In genomic region chr4:86522349-86522748, GRCh38 we compare ENCODE assay signal across 15 cellular contexts.
DNase-seq lines count a peak whose midpoint lies in the region; ATAC-seq, FAIRE-seq and TF ChIP-seq lines count a peak whose summit lies in the region.
"Had no signal": no experiment of that assay in that cellular context is flagged by ENCODE, and none has a peak within 500 bp of the region (broad histone marks: within the 10 kb centered on the region; RNA-seq: fewer than 3 reads in every experiment).

No MANE protein-coding gene starts in this region.

- peaks cover 13% of the 10 kb centered on the region for H3K36me3 Mint-ChIP-seq in glutamatergic neuron (ENCODE audit: unreplicated experiment)

- no peak for ATAC-seq in A549
- ATAC-seq: stimulated activated naive CD8-positive, alpha-beta T cell treated with anti-CD3 and anti-CD28 coated beads, Interleukin-15, amount 100 ng/mL, for 72 hours had no signal

- TF ChIP-seq RAD21 in A549 (conservative IDR thresholded peaks at IDR 0.05 in 1 of 2, IDR thresholded peaks at IDR 0.05 in 1 of 2), result peak; percentile 25 to 40; a peak in 3 of 5 replicates

- DNase-seq in A549 (ENCODE audit: low read depth in 1 of 2, low spot score in 1 of 2) (no peak), OCI-M1 (lab: John Stamatoyannopoulos, UW) (peak; percentile 45), choroid plexus epithelial cell (ENCODE audit: low read depth) (peak; percentile 40), NCI-H1436 treated with DMSO at 0.1 percent for 48 hours (lab: John Stamatoyannopoulos, UW) (no peak), glutamatergic neuron (no peak), NCI-H1417 treated with DMSO at 0.1 percent for 48 hours (lab: John Stamatoyannopoulos, UW) (no peak), SKM-1 (lab: John Stamatoyannopoulos, UW; ENCODE audit: unreplicated experiment) (no peak)
- DNase-seq: activated naive CD4-positive, alpha-beta T cell treated with anti-CD3 and anti-CD28 coated beads for 36 hours; GF-D8; kidney; NCI-H2227 treated with DMSO at 0.1 percent for 48 hours; stimulated activated naive CD8-positive, alpha-beta T cell treated with anti-CD3 and anti-CD28 coated beads, Interleukin-15, amount 100 ng/mL, for 72 hours had no signal

- H3K4me1 ChIP-seq in A549, result no peaks in the 10 kb centered on the region

- WGBS in A549 (ENCODE audit: missing lambda C conversion rate), result 33% methylated on average over 4 of the region's 4 CpGs

- no peaks in the 10 kb centered on the region for H3K27me3 Mint-ChIP-seq in glutamatergic neuron (ENCODE audit: unreplicated experiment)

- CTCF ChIA-PET in A549 (lab: Yijun Ruan, JAX), result interaction anchor here (1.0 to 2.3 kb wide), 4 partner anchors 13 to 375 kb away, joined by 3 to 12 read pairs (median 4); no protein-coding TSS in a partner anchor

- H3K27ac ChIP-seq in A549, result no peak overlapping the region
- H3K27ac ChIP-seq: coronary artery had no signal

- TF ChIP-seq CTCF in A549 (IDR thresholded peaks at IDR 0.05) (no peak), GM12872 (IDR thresholded peaks at IDR 0.05; ENCODE audit: insufficient read depth, low read depth, low read length) (peak; percentile 2; the same call in 1 of the 3 replicates), choroid plexus epithelial cell (conservative IDR thresholded peaks at IDR 0.05; ENCODE audit: low read depth, low read length) (peak; percentile 48), glutamatergic neuron (IDR thresholded peaks at IDR 0.05; ENCODE audit: partially characterized antibody, unreplicated experiment) (no peak)

- H3K4me3 Mint-ChIP-seq in glutamatergic neuron (ENCODE audit: unreplicated experiment), result no peak overlapping the region
- H3K4me3 Mint-ChIP-seq: activated naive CD4-positive, alpha-beta T cell treated with anti-CD3 and anti-CD28 coated beads for 36 hours; stimulated activated naive CD8-positive, alpha-beta T cell treated with anti-CD3 and anti-CD28 coated beads, Interleukin-15, amount 100 ng/mL, for 72 hours had no signal

- no peaks in the 10 kb centered on the region for H3K4me1 Mint-ChIP-seq in glutamatergic neuron (ENCODE audit: low read depth, unreplicated experiment)
- H3K4me1 Mint-ChIP-seq: stimulated activated naive CD8-positive, alpha-beta T cell treated with anti-CD3 and anti-CD28 coated beads, Interleukin-15, amount 100 ng/mL, for 72 hours had no signal

- no peak overlapping the region for H3K4me3 ChIP-seq in A549
- no peak overlapping the region for H3K4me3 ChIP-seq in choroid plexus epithelial cell (ENCODE audit: low read depth, low read length)
- H3K4me3 ChIP-seq: coronary artery had no signal

- peaks cover 7% of the 10 kb centered on the region for H3K9me3 Mint-ChIP-seq in glutamatergic neuron (ENCODE audit: unreplicated experiment)

- no peak for TF ChIP-seq EP300 in A549 (IDR thresholded peaks at IDR 0.05)

- no peak overlapping the region for H3K27ac Mint-ChIP-seq in glutamatergic neuron (ENCODE audit: unreplicated experiment)
- H3K27ac Mint-ChIP-seq: activated naive CD4-positive, alpha-beta T cell treated with anti-CD3 and anti-CD28 coated beads for 36 hours; stimulated activated naive CD8-positive, alpha-beta T cell treated with anti-CD3 and anti-CD28 coated beads, Interleukin-15, amount 100 ng/mL, for 72 hours had no signal

- POLR2A ChIA-PET in A549 (lab: Yijun Ruan, JAX), result no interaction called here

- no peak for FAIRE-seq in A549 (lab: Jason Lieb, UNC)
- FAIRE-seq: kidney, RCC 7860 had no signal

- H3K4me2 ChIP-seq in A549, result no peak overlapping the region

- peaks cover 13% of the 10 kb centered on the region; the same call in 2 of the 3 replicates for H3K9me3 ChIP-seq in A549

- TF ChIP-seq POLR2A in A549 (IDR thresholded peaks at IDR 0.05; ENCODE audit: low read length), result no peak

TF ChIP-seq in A549, 52 proteins besides CTCF, POLR2A, EP300 and RAD21:
- TF ChIP-seq TP53 (CRISPR knock-in tag; IDR thresholded peaks at IDR 0.05) (no peak), SMC3 (IDR thresholded peaks at IDR 0.05) (peak; percentile 36), RARB (CRISPR knock-in tag; IDR thresholded peaks at IDR 0.05) (no peak)

Comparison
In these comparisons a context has a peak if more than half of its experiments do, and no peak if none do; other contexts are left out.
1. DNase-seq: peak in OCI-M1 (single experiment) and choroid plexus epithelial cell (single experiment); none in A549 (0 of 2), NCI-H1436 treated with DMSO at 0.1 percent for 48 hours (single experiment), glutamatergic neuron (single experiment), NCI-H1417 treated with DMSO at 0.1 percent for 48 hours (single experiment) and SKM-1 (single experiment).
2. CTCF ChIP-seq: peak in GM12872 (single experiment) and choroid plexus epithelial cell (single experiment); none in A549 (single experiment) and glutamatergic neuron (single experiment).